9 cellular contexts compared by ENCODE assay signal in genomic region chr1:230869499-230869898, GRCh38. TPM values are rescaled to one million over a fixed set of nuclear protein-coding genes. Genes with fewer than 3 reads are reported as not detected.
DNase-seq lines count a peak whose midpoint lies in the region; ATAC-seq and TF ChIP-seq lines count a peak whose summit lies in the region.
"Had no signal": no experiment of that assay in that cellular context is flagged by ENCODE, and none has a peak within 500 bp of the region (broad histone marks: within the 10 kb centered on the region; RNA-seq: fewer than 3 reads in every experiment).

No MANE protein-coding gene starts in this region.

- H3K4me1 Mint-ChIP-seq in MCF 10A (ENCODE audit: insufficient read depth, unreplicated experiment): peaks cover 22% of the 10 kb centered on the region

- no peaks in the 10 kb centered on the region for H3K36me3 Mint-ChIP-seq in MCF 10A (ENCODE audit: insufficient read depth, unreplicated experiment)

- ATAC-seq in stimulated activated naive CD8-positive, alpha-beta T cell treated with anti-CD3 and anti-CD28 coated beads, Interleukin-15, Interleukin-2, amounts not matched to agents 100 U/mL and 50 U/mL, for 24 hours: no peak

- no peak for TF ChIP-seq CTCF in MCF 10A (IDR thresholded peaks at IDR 0.05; ENCODE audit: unreplicated experiment)

- peak overlapping the region; percentile 65 for H2AFZ ChIP-seq in ACC112 (ENCODE audit: low read length, unreplicated experiment)

- H3K9ac ChIP-seq in HUES48 (ENCODE audit: low read depth, low read length): peak overlapping the region; percentile 99; the same call in 1 of the 2 replicates

- BruUV-seq in MCF 10A (replicated peaks; lab: Mats Ljungman, UMichigan): no TSS peak

- H3K36me3 ChIP-seq in ACC112 (ENCODE audit: insufficient read depth, low read length) (no peaks in the 10 kb centered on the region), HUES48 (ENCODE audit: control insufficient read depth, insufficient read depth, low read length) (no peaks in the 10 kb centered on the region), muscle layer of duodenum (ENCODE audit: control insufficient read depth in 1 of 2, insufficient read depth in 2 of 2, low read length in 2 of 2) (no peaks in the 10 kb centered on the region)

- DNase-seq in MCF 10A (ENCODE audit: unreplicated experiment) (no peak), SKM-1 treated with dmso at 0.1 percent for 144 hours (lab: John Stamatoyannopoulos, UW; ENCODE audit: unreplicated experiment) (no peak), GDM1 (lab: John Stamatoyannopoulos, UW) (no peak), DMS53 (lab: John Stamatoyannopoulos, UW) (no peak)
- no peak for DNase-seq in stimulated activated naive CD8-positive, alpha-beta T cell treated with anti-CD3 and anti-CD28 coated beads, Interleukin-15, Interleukin-2, amounts not matched to agents 100 U/mL and 50 U/mL, for 24 hours
- DNase-seq: hippocampal formation had no signal

- peak overlapping the region; percentile 79 for H3K4me3 Mint-ChIP-seq in MCF 10A (ENCODE audit: unreplicated experiment)

- peaks cover 26% of the 10 kb centered on the region for H3K79me2 ChIP-seq in ACC112 (ENCODE audit: control insufficient read depth, insufficient read depth, low read length, unreplicated experiment)

- H3K9me3 ChIP-seq in HUES48 (ENCODE audit: control insufficient read depth, insufficient read depth, low read length): no peaks in the 10 kb centered on the region
- no peaks in the 10 kb centered on the region for H3K9me3 ChIP-seq in muscle layer of duodenum (ENCODE audit: control insufficient read depth in 1 of 2, low read length in 2 of 2)

- POLR2A ChIA-PET in MCF 10A (lab: Yijun Ruan, JAX): interaction anchor here (0.7 to 3.7 kb wide), 8 partner anchors 10 to 808 kb away, joined by 3 to 23 read pairs (median 8); no protein-coding TSS in a partner anchor

- no peaks in the 10 kb centered on the region for H3K27me3 Mint-ChIP-seq in MCF 10A (ENCODE audit: insufficient read depth, unreplicated experiment)

- intact Hi-C loops in MCF 10A (cut with micrococcal nuclease): loop anchor here (5.0 kb wide), 1 partner anchor 72 kb away; no protein-coding TSS in a partner anchor

- H3K4me3 ChIP-seq in ACC112 (ENCODE audit: low read depth, low read length) (peak overlapping the region; percentile 71), HUES48 (ENCODE audit: low read depth, low read length) (peak overlapping the region; percentile 76), muscle layer of duodenum (ENCODE audit: low read depth in 1 of 2, low read length in 2 of 2) (peak overlapping the region in 1 of 2 donors; percentile 51)

- peaks cover 23% of the 10 kb centered on the region for H3K4me1 ChIP-seq in ACC112 (ENCODE audit: control insufficient read depth, insufficient read depth, low read length, unreplicated experiment)
- peaks cover 17% of the 10 kb centered on the region for H3K4me1 ChIP-seq in HUES48 (ENCODE audit: control insufficient read depth, insufficient read depth, low read length)
- H3K4me1 ChIP-seq in muscle layer of duodenum (ENCODE audit: control insufficient read depth in 1 of 2, insufficient read depth in 2 of 2, low read length in 2 of 2): peaks cover 0 to 23% of the 10 kb centered on the region in 2 donors

- H3K27ac ChIP-seq in ACC112 (ENCODE audit: low read depth, low read length) (peak overlapping the region; percentile 28), HUES48 (ENCODE audit: low read depth, low read length) (peak overlapping the region; percentile 93), muscle layer of duodenum (ENCODE audit: low read length) (peak overlapping the region; percentile 82)

- H3K27me3 ChIP-seq in ACC112 (ENCODE audit: insufficient read depth, low read length): no peaks in the 10 kb centered on the region
- peaks cover 10% of the 10 kb centered on the region for H3K27me3 ChIP-seq in HUES48 (ENCODE audit: control insufficient read depth, insufficient read depth, low read length)
- H3K27me3 ChIP-seq in muscle layer of duodenum (ENCODE audit: low read depth, low read length): no peaks in the 10 kb centered on the region

- peak overlapping the region; percentile 69 for H3K27ac Mint-ChIP-seq in MCF 10A (ENCODE audit: low read depth, unreplicated experiment)

- CTCF ChIA-PET in MCF 10A (lab: Yijun Ruan, JAX): interaction anchor here (0.7 to 1.0 kb wide), 2 partner anchors 11 to 48 kb away, joined by 3 to 4 read pairs; no protein-coding TSS in a partner anchor

- H3K9me3 Mint-ChIP-seq in MCF 10A (ENCODE audit: unreplicated experiment): no peaks in the 10 kb centered on the region

RNA-seq across cellular contexts. Expression of gene C1orf198, which starts 1.2 kb away (rescaled TPM):
- total RNA-seq in MCF 10A (2022): 13.7 and 19.2 TPM in 2 replicates

Comparison
In these comparisons a context has a peak if more than half of its experiments do, and no peak if none do; other contexts are left out.
1. H3K27ac ChIP-seq: peak in every context shown above with its lines; median percentile 93 in HUES48; 82 in muscle layer of duodenum; 28 in ACC112.